In the genomic region with DNA sequence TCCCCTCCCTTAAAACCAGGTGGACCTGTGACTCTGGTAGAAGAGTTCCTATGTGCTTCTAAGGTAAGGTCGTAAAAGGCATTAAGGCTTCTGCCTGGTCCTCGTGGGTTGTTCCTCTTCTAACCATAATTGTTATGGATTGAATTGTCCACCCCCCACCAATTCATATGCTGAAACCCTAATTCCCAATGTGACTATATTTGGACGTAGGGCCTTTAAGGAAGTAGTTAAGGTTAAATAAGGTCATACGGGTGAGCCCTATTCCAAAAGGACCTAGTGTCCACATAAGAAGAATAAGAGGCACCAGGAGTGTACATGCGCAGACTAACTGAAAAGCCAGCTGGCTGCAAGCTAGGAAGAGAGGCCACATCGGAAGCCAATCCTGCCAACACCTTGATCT, we compare ENCODE assay signal across 13 cellular contexts. TPM values are rescaled to one million over a fixed set of nuclear protein-coding genes. Genes with fewer than 3 reads are reported as not detected.
DNase-seq lines count a peak whose midpoint lies in the region; ATAC-seq and TF ChIP-seq lines count a peak whose summit lies in the region.
"Had no signal": no experiment of that assay in that cellular context is flagged by ENCODE, and none has a peak within 500 bp of the region (broad histone marks: within the 10 kb centered on the region; RNA-seq: fewer than 3 reads in every experiment).

No MANE protein-coding gene starts in this region.

- peaks cover 8% of the 10 kb centered on the region for H4K20me1 ChIP-seq in PC-9 (ENCODE audit: insufficient read depth)

- TF ChIP-seq CTCF in PC-9 (conservative IDR thresholded peaks at IDR 0.05) (no peak), glutamatergic neuron (IDR thresholded peaks at IDR 0.05; ENCODE audit: partially characterized antibody, unreplicated experiment) (no peak)

- DNase-seq in activated naive CD4-positive, alpha-beta T cell treated with anti-CD3 and anti-CD28 coated beads, Interleukin-2, amount 10 ng/mL, durations not matched to agents 7 days and 5 days: no peak
- DNase-seq in activated naive CD4-positive, alpha-beta T cell (lab: John Stamatoyannopoulos, UW): no peak
- DNase-seq in PC-9 (no peak), glutamatergic neuron (no peak), GDM1 (lab: John Stamatoyannopoulos, UW) (no peak), DMS 273 treated with DMSO at 0.1 percent for 48 hours (lab: John Stamatoyannopoulos, UW) (no peak)
- DNase-seq: activated effector memory CD4-positive, alpha-beta T cell treated with anti-CD3 and anti-CD28 coated beads, Interleukin-2, amount 50 U/mL, for 16 hours; C1 segment of cervical spinal cord; effector memory CD4-positive, alpha-beta T cell; NCI-H226; ovary had no signal

- H2AFZ ChIP-seq in PC-9: no peak overlapping the region

- no TSS peak for BruUV-seq in PC-9 (replicated peaks; lab: Mats Ljungman, UMichigan)

- H3K36me3 Mint-ChIP-seq in activated naive CD4-positive, alpha-beta T cell treated with anti-CD3 and anti-CD28 coated beads, Interleukin-2, amount 10 ng/mL, durations not matched to agents 7 days and 5 days: peaks cover 42% of the 10 kb centered on the region
- H3K36me3 Mint-ChIP-seq in glutamatergic neuron (ENCODE audit: unreplicated experiment): no peaks in the 10 kb centered on the region

- H3K79me2 ChIP-seq in PC-9 (ENCODE audit: low read depth): peaks cover 52% of the 10 kb centered on the region

- H3K9ac ChIP-seq in subcutaneous abdominal adipose tissue (ENCODE audit: low read length in 5 of 5): peak overlapping the region in 2 of 5 donors; percentile 6 to 14

- H3K4me1 Mint-ChIP-seq in activated naive CD4-positive, alpha-beta T cell treated with anti-CD3 and anti-CD28 coated beads, Interleukin-2, amount 10 ng/mL, durations not matched to agents 7 days and 5 days: peaks cover 60% of the 10 kb centered on the region
- H3K4me1 Mint-ChIP-seq in glutamatergic neuron (ENCODE audit: low read depth, unreplicated experiment): peaks cover 17% of the 10 kb centered on the region

- H3F3A ChIP-seq in PC-9 (ENCODE audit: insufficient read depth, low read depth): no peaks in the 10 kb centered on the region

- H3K36me3 ChIP-seq in PC-9 (ENCODE audit: low read depth) (0 out of 2 replicates have a peak, but pooled peaks cover 3% of the 10 kb centered on the region), subcutaneous abdominal adipose tissue (ENCODE audit: control insufficient read depth in 5 of 5, insufficient read depth in 5 of 5, low read length in 5 of 5) (peaks cover 8 to 14% (median 10%) of the 10 kb centered on the region in 5 donors)
- H3K36me3 ChIP-seq: ovary had no signal

- H3K4me3 ChIP-seq in PC-9 (0 out of 2 replicates have a peak overlapping the region, but pooled peaks have one; percentile 64), subcutaneous abdominal adipose tissue (ENCODE audit: low read depth in 1 of 5, low read length in 5 of 5) (peak overlapping the region in 4 of 5 donors; percentile 18 to 99 (median 66))
- H3K4me3 ChIP-seq: ovary had no signal

- intact Hi-C loops in PC-9 (cut with micrococcal nuclease; ENCODE audit: unreplicated experiment): loop anchor here (5.0 to 10.0 kb wide), 4 partner anchors 177 to 851 kb away; a partner anchor contains a TSS

- H3K27me3 Mint-ChIP-seq in activated naive CD4-positive, alpha-beta T cell treated with anti-CD3 and anti-CD28 coated beads, Interleukin-2, amount 10 ng/mL, durations not matched to agents 7 days and 5 days: no peaks in the 10 kb centered on the region
- peaks cover 7% of the 10 kb centered on the region for H3K27me3 Mint-ChIP-seq in glutamatergic neuron (ENCODE audit: unreplicated experiment)

- H3K27me3 ChIP-seq in PC-9 (ENCODE audit: insufficient read depth, low read depth) (no peaks in the 10 kb centered on the region), subcutaneous abdominal adipose tissue (ENCODE audit: control insufficient read depth in 5 of 5, insufficient read depth in 4 of 5, low read length in 5 of 5) (no peaks in the 10 kb centered on the region)
- H3K27me3 ChIP-seq: ovary had no signal

- POLR2A ChIA-PET in PC-9 (lab: Charles Lee; ENCODE audit: unreplicated experiment): no interaction called here

- H3K4me2 ChIP-seq in PC-9: peak overlapping the region; percentile 99

- CTCF ChIA-PET in activated naive CD4-positive, alpha-beta T cell treated with anti-CD3 and anti-CD28 coated beads, Interleukin-2, amount 10 ng/mL, durations not matched to agents 7 days and 5 days (lab: Charles Lee): interaction anchor here (1.0 to 1.9 kb wide), 2 partner anchors 9 to 59 kb away, joined by 4 to 15 read pairs; no protein-coding TSS in a partner anchor
- CTCF ChIA-PET in PC-9 (lab: Charles Lee): no interaction called here

- no peaks in the 10 kb centered on the region for H3K9me3 Mint-ChIP-seq in activated naive CD4-positive, alpha-beta T cell treated with anti-CD3 and anti-CD28 coated beads, Interleukin-2, amount 10 ng/mL, durations not matched to agents 7 days and 5 days
- H3K9me3 Mint-ChIP-seq in glutamatergic neuron (ENCODE audit: unreplicated experiment): peaks cover 8% of the 10 kb centered on the region

- ATAC-seq in GM19397 (IDR thresholded peaks at IDR 0.05; ENCODE audit: unreplicated experiment): no peak

- peak overlapping the region; percentile 73 for H3K27ac Mint-ChIP-seq in activated naive CD4-positive, alpha-beta T cell treated with anti-CD3 and anti-CD28 coated beads, Interleukin-2, amount 10 ng/mL, durations not matched to agents 7 days and 5 days
- no peak overlapping the region for H3K27ac Mint-ChIP-seq in glutamatergic neuron (ENCODE audit: unreplicated experiment)

- no peaks in the 10 kb centered on the region for H3K9me2 ChIP-seq in PC-9 (ENCODE audit: insufficient read depth)

- H3K27ac ChIP-seq in PC-9: no peak overlapping the region
- peak overlapping the region; percentile 94 for H3K27ac ChIP-seq in subcutaneous abdominal adipose tissue (ENCODE audit: low read depth, low read length)
- H3K27ac ChIP-seq: ovary had no signal

- peak overlapping the region; percentile 84 for H3K4me3 Mint-ChIP-seq in activated naive CD4-positive, alpha-beta T cell treated with anti-CD3 and anti-CD28 coated beads, Interleukin-2, amount 10 ng/mL, durations not matched to agents 7 days and 5 days
- peak overlapping the region; percentile 79 for H3K4me3 Mint-ChIP-seq in glutamatergic neuron (ENCODE audit: unreplicated experiment)

- H3K9me3 ChIP-seq in PC-9 (ENCODE audit: insufficient read depth, low read depth) (no peaks in the 10 kb centered on the region), subcutaneous abdominal adipose tissue (ENCODE audit: control insufficient read depth in 5 of 5, low read length in 5 of 5) (no peaks in the 10 kb centered on the region)
- H3K9me3 ChIP-seq: ovary had no signal

- H3K4me1 ChIP-seq in PC-9 (replicated peaks; ENCODE audit: insufficient read depth): peaks cover 21% of the 10 kb centered on the region
- peaks cover 11 to 45% (median 33%) of the 10 kb centered on the region in 5 donors for H3K4me1 ChIP-seq in subcutaneous abdominal adipose tissue (ENCODE audit: control insufficient read depth in 5 of 5, insufficient read depth in 5 of 5, low read length in 5 of 5)

RNA-seq across cellular contexts. Expression of a gene that starts 1.9 kb away (rescaled TPM):
- total RNA-seq in PC-9 (2021): 40.3 and 48.6 TPM in 2 replicates
- total RNA-seq in glutamatergic neuron (ENCODE audit: unreplicated experiment): 33.5 TPM
